ENCODE assay signal across 8 cellular contexts in the genomic region with DNA sequence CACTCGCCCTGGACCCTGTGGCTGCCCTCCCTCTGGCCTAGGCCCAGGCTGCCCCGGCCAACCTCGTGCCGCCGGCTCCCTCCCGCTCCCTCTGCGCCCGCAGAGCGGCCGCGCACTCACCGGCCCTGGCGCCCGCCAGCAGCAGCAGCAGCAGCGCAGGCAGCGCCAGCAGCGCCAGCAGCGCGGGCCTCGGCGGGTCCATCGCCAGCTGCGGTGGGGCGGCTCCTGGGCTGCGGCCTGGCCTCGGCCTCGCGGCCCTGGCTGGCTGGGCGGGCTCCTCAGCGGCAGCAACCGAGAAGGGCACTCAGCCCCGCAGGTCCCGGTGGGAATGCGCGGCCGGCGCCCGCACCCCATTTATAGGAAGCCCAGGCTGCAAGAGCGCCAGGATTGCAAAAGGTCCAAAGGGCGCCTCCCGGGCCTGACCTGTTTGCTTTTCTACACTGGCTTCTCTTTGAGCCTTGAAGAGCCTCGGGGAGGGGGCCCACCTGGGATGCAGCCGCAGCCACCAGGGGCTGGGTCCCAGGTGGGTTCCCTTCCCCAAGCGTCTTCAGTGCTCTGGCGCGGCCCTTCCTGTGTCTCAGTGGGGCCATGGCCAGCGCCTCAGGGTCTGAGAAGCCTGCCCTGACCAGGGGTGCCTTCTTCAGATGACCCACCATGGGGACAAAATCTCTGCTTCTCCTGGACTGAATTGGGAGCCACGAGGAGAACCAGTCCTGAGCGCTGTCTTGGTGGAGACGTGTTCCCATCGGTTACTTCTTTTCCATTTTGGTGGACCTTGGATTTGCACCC. TPM values are rescaled to one million over a fixed set of nuclear protein-coding genes. Genes with fewer than 3 reads are reported as not detected.
DNase-seq lines count a peak whose midpoint lies in the region; ATAC-seq and TF ChIP-seq lines count a peak whose summit lies in the region.

A gene with protein sequence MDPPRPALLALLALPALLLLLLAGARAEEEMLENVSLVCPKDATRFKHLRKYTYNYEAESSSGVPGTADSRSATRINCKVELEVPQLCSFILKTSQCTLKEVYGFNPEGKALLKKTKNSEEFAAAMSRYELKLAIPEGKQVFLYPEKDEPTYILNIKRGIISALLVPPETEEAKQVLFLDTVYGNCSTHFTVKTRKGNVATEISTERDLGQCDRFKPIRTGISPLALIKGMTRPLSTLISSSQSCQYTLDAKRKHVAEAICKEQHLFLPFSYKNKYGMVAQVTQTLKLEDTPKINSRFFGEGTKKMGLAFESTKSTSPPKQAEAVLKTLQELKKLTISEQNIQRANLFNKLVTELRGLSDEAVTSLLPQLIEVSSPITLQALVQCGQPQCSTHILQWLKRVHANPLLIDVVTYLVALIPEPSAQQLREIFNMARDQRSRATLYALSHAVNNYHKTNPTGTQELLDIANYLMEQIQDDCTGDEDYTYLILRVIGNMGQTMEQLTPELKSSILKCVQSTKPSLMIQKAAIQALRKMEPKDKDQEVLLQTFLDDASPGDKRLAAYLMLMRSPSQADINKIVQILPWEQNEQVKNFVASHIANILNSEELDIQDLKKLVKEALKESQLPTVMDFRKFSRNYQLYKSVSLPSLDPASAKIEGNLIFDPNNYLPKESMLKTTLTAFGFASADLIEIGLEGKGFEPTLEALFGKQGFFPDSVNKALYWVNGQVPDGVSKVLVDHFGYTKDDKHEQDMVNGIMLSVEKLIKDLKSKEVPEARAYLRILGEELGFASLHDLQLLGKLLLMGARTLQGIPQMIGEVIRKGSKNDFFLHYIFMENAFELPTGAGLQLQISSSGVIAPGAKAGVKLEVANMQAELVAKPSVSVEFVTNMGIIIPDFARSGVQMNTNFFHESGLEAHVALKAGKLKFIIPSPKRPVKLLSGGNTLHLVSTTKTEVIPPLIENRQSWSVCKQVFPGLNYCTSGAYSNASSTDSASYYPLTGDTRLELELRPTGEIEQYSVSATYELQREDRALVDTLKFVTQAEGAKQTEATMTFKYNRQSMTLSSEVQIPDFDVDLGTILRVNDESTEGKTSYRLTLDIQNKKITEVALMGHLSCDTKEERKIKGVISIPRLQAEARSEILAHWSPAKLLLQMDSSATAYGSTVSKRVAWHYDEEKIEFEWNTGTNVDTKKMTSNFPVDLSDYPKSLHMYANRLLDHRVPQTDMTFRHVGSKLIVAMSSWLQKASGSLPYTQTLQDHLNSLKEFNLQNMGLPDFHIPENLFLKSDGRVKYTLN (N-terminal part only) (minus strand): TSS at position 330 of the 789 bp plus-strand sequence. CDS start 128 bp downstream, at position 202.

- H3F3A ChIP-seq in Loucy (ENCODE audit: low read depth) = no peaks in the 10 kb centered on the region

- no peak within 1 kb of the TSS for H3K27ac Mint-ChIP-seq in CD8-positive, alpha-beta T cell
- no peak within 1 kb of the TSS for H3K27ac Mint-ChIP-seq in neural crest cell (ENCODE audit: unreplicated experiment)

- no peaks in the 10 kb centered on the region for H3K27me3 ChIP-seq in CD8-positive, alpha-beta T cell (ENCODE audit: insufficient read depth, low read length)
- H3K27me3 ChIP-seq in Loucy (ENCODE audit: insufficient read depth, low read length, poor library complexity, severe bottlenecking) (no peaks in the 10 kb centered on the region), cardiac muscle cell (peaks cover 9% of the 10 kb centered on the region)

- CTCF ChIA-PET in CD8-positive, alpha-beta T cell (lab: Charles Lee) = interaction anchor here (0.6 to 2.0 kb wide), 2 partner anchors 11 kb away, joined by 3 to 5 read pairs; no protein-coding TSS in a partner anchor
- CTCF ChIA-PET in GM10248 (lab: Yijun Ruan, JAX) = interaction anchor here (0.6 to 6.1 kb wide), 11 partner anchors 11 to 382 kb away, joined by 3 to 57 read pairs (median 5); no protein-coding TSS in a partner anchor

- peaks cover 31% of the 10 kb centered on the region for H3K27me3 Mint-ChIP-seq in CD8-positive, alpha-beta T cell (ENCODE audit: low read depth)
- peaks cover 77% of the 10 kb centered on the region for H3K27me3 Mint-ChIP-seq in neural crest cell (ENCODE audit: low read depth)

- DNase-seq in CD8-positive, alpha-beta T cell = no peak
- peak; percentile 13 to 49 for DNase-seq in cardiac muscle cell (ENCODE audit: low read depth in 1 of 2, low spot score in 1 of 2)
- peak; percentile 33 for DNase-seq in neural crest cell (ENCODE audit: low read depth, low spot score)
- DNase-seq in GM10248 (ENCODE audit: extremely low spot score) = no peak

- no peak within 1 kb of the TSS for H3K4me2 ChIP-seq in Loucy (ENCODE audit: low read depth, low read length, poor library complexity, severe bottlenecking)

- H3K36me3 ChIP-seq in CD8-positive, alpha-beta T cell (ENCODE audit: insufficient read depth, low read length) = no peaks in the 10 kb centered on the region
- H3K36me3 ChIP-seq in Loucy (ENCODE audit: insufficient read depth, low read length) (no peaks in the 10 kb centered on the region), cardiac muscle cell (no peaks in the 10 kb centered on the region)

- no peaks in the 10 kb centered on the region for H3K79me2 ChIP-seq in Loucy (ENCODE audit: insufficient read depth, low read length)

- H3K9me2 ChIP-seq in Loucy (replicated peaks; ENCODE audit: low read depth, low read length) = no peaks in the 10 kb centered on the region

- POLR2A ChIA-PET in CD8-positive, alpha-beta T cell (lab: Charles Lee) = no interaction called here
- POLR2A ChIA-PET in GM10248 (lab: Yijun Ruan, JAX) = no interaction called here

- no peaks in the 10 kb centered on the region for H3K9me3 ChIP-seq in CD8-positive, alpha-beta T cell (ENCODE audit: low read length)
- H3K9me3 ChIP-seq in Loucy (ENCODE audit: insufficient read depth, low read depth, low read length) (no peaks in the 10 kb centered on the region), cardiac muscle cell (ENCODE audit: low read depth) (no peaks in the 10 kb centered on the region)

- H3K27ac ChIP-seq in CD8-positive, alpha-beta T cell (ENCODE audit: low read depth, low read length) = no peak within 1 kb of the TSS
- H3K27ac ChIP-seq in cardiac muscle cell = no peak within 1 kb of the TSS

- no peak for TF ChIP-seq CTCF in CD8-positive, alpha-beta T cell (IDR thresholded peaks at IDR 0.05)
- TF ChIP-seq CTCF in Loucy (conservative IDR thresholded peaks at IDR 0.05; ENCODE audit: low read length) = no peak
- no peak for TF ChIP-seq CTCF in cardiac muscle cell (IDR thresholded peaks at IDR 0.05; ENCODE audit: low read depth, low read length)
- TF ChIP-seq CTCF in neural crest cell (conservative IDR thresholded peaks at IDR 0.05) = no peak
- TF ChIP-seq CTCF in GM10248 (IDR thresholded peaks at IDR 0.05; ENCODE audit: control extremely low read depth, extremely low read depth, low read depth, missing control alignments) = no peak

- no peaks in the 10 kb centered on the region for H3K36me3 Mint-ChIP-seq in CD8-positive, alpha-beta T cell
- H3K36me3 Mint-ChIP-seq in neural crest cell (ENCODE audit: low read depth) = no peaks in the 10 kb centered on the region

- intact Hi-C loops in CD8-positive, alpha-beta T cell (cut with DNase I, micrococcal nuclease) = loop anchor here (2.0 to 5.0 kb wide), 2 partner anchors 273 kb away; no protein-coding TSS in a partner anchor

- H2AFZ ChIP-seq in Loucy (ENCODE audit: low read length) = peak within 1 kb of the TSS; percentile 25; the same call in 1 of the 2 replicates

- H3K9ac ChIP-seq in Loucy (ENCODE audit: low read depth, low read length, poor library complexity, severe bottlenecking) = no peak within 1 kb of the TSS

- H4K20me1 ChIP-seq in Loucy (ENCODE audit: insufficient read depth, low read length, poor library complexity, severe bottlenecking) = no peaks in the 10 kb centered on the region

- ATAC-seq in CD8-positive, alpha-beta T cell = no peak
- ATAC-seq in HG02885 (IDR thresholded peaks at IDR 0.05; ENCODE audit: poor library complexity, unreplicated experiment) (no peak), HG03108 (IDR thresholded peaks at IDR 0.05; ENCODE audit: unreplicated experiment) (no peak), HG02588 (IDR thresholded peaks at IDR 0.05; ENCODE audit: unreplicated experiment) (no peak)

- peaks cover 5% of the 10 kb centered on the region for H3K4me1 ChIP-seq in CD8-positive, alpha-beta T cell (ENCODE audit: insufficient read depth, low read length)
- H3K4me1 ChIP-seq in Loucy (ENCODE audit: insufficient read depth, low read length, poor library complexity, severe bottlenecking) = no peaks in the 10 kb centered on the region
- H3K4me1 ChIP-seq in cardiac muscle cell (ENCODE audit: low read depth) = no peaks in the 10 kb centered on the region

- H3K4me1 Mint-ChIP-seq in CD8-positive, alpha-beta T cell (ENCODE audit: low read depth) = peaks cover 7% of the 10 kb centered on the region
- peaks cover 4% of the 10 kb centered on the region for H3K4me1 Mint-ChIP-seq in neural crest cell

- no peak within 1 kb of the TSS for H3K4me3 ChIP-seq in CD8-positive, alpha-beta T cell (ENCODE audit: low read depth, low read length)
- H3K4me3 ChIP-seq in Loucy (ENCODE audit: low read length, poor library complexity, severe bottlenecking) (no peak within 1 kb of the TSS), cardiac muscle cell (no peak within 1 kb of the TSS)

- peak within 1 kb of the TSS; percentile 29 for H3K4me3 Mint-ChIP-seq in CD8-positive, alpha-beta T cell
- H3K4me3 Mint-ChIP-seq in neural crest cell = peak within 1 kb of the TSS; percentile 75

- H3K9me3 Mint-ChIP-seq in CD8-positive, alpha-beta T cell = no peaks in the 10 kb centered on the region
- no peaks in the 10 kb centered on the region for H3K9me3 Mint-ChIP-seq in neural crest cell

RNA-seq across cellular contexts. Expression of the gene that starts here (rescaled TPM):
- not detected for total RNA-seq in CD8-positive, alpha-beta T cell
- 0.07 and 0.15 TPM in 2 replicates for total RNA-seq in cardiac muscle cell
- 0.26 TPM in 1 of 2 replicates, not detected in the other for polyA plus RNA-seq in cardiac muscle cell
- total RNA-seq in neural crest cell = 0.07 and 0.09 TPM in 2 replicates

Comparison
In these comparisons a context has a peak if more than half of its experiments do, and no peak if none do; other contexts are left out.
1. Peak in DNase-seq in cardiac muscle cell; RNA of the gene not detected or under 1 TPM.
2. Peak in DNase-seq in neural crest cell; RNA of the gene not detected or under 1 TPM.